ENCODE assay signal across 5 cellular contexts in genomic region chr4:94295452-94295851, GRCh38. TPM values are rescaled to one million over a fixed set of nuclear protein-coding genes. Genes with fewer than 3 reads are reported as not detected.
"Had no signal": no experiment of that assay in that cellular context is flagged by ENCODE, and none has a peak within 500 bp of the region (broad histone marks: within the 10 kb centered on the region; RNA-seq: fewer than 3 reads in every experiment).

No MANE protein-coding gene starts in this region.

RNA-seq across cellular contexts. Expression of gene HPGDS, which starts 47.2 kb away (rescaled TPM):
- total RNA-seq: GM23248, H1, HFFc6, HT1080 had no signal
- polyA plus RNA-seq: GM23248, H1, IgD-negative memory B cell had no signal
